2 cellular contexts compared by ENCODE assay signal in genomic region chr12:120242275-120242799, GRCh38.
TF ChIP-seq lines count a peak whose summit lies in the region.

No MANE protein-coding gene starts in this region.

TF ChIP-seq in GM23338, 12 proteins besides CTCF, POLR2A, EP300 and RAD21:
- TF ChIP-seq EZH2phosphoT487 (IDR thresholded peaks at IDR 0.05; ENCODE audit: unreplicated experiment) = no peak
- no peak for TF ChIP-seq ETS1 (IDR thresholded peaks at IDR 0.05)

TF ChIP-seq in WTC11, 78 proteins besides CTCF, POLR2A, EP300 and RAD21:
- no peak for TF ChIP-seq MAX (CRISPR knock-in tag; IDR thresholded peaks at IDR 0.05)
- TF ChIP-seq AFF4 (CRISPR knock-in tag; IDR thresholded peaks at IDR 0.05; ENCODE audit: borderline replicate concordance) = no peak
- no peak for TF ChIP-seq TCF7 (CRISPR knock-in tag; IDR thresholded peaks at IDR 0.05; ENCODE audit: low read depth)
- TF ChIP-seq CBFB (CRISPR knock-in tag; IDR thresholded peaks at IDR 0.05; ENCODE audit: low read depth) = no peak
- TF ChIP-seq E2F5 (CRISPR knock-in tag; IDR thresholded peaks at IDR 0.05) = no peak
